1 cellular context compared by ENCODE assay signal in genomic region chr2:200456567-200456966, GRCh38.
TF ChIP-seq lines count a peak whose summit lies in the region.

No MANE protein-coding gene starts in this region.

TF ChIP-seq in IMR-90, 13 proteins besides CTCF, POLR2A, EP300 and RAD21 (continued from another document):
- TF ChIP-seq FOS (IDR thresholded peaks at IDR 0.05; ENCODE audit: low read depth, low read length) = no peak
- no peak for TF ChIP-seq RCOR1 (IDR thresholded peaks at IDR 0.05; ENCODE audit: insufficient replicate concordance, low read length)
- TF ChIP-seq CEBPB (IDR thresholded peaks at IDR 0.05; ENCODE audit: low read depth, low read length) = no peak
- TF ChIP-seq MAZ (IDR thresholded peaks at IDR 0.05; ENCODE audit: borderline replicate concordance, low read depth, low read length) = no peak
- TF ChIP-seq, protein P1, sequence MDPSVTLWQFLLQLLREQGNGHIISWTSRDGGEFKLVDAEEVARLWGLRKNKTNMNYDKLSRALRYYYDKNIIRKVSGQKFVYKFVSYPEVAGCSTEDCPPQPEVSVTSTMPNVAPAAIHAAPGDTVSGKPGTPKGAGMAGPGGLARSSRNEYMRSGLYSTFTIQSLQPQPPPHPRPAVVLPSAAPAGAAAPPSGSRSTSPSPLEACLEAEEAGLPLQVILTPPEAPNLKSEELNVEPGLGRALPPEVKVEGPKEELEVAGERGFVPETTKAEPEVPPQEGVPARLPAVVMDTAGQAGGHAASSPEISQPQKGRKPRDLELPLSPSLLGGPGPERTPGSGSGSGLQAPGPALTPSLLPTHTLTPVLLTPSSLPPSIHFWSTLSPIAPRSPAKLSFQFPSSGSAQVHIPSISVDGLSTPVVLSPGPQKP (IDR thresholded peaks at IDR 0.05; ENCODE audit: borderline replicate concordance, low read depth, low read length) = no peak
